Comparison of ENCODE assay signal across 8 cellular contexts in the genomic region with DNA sequence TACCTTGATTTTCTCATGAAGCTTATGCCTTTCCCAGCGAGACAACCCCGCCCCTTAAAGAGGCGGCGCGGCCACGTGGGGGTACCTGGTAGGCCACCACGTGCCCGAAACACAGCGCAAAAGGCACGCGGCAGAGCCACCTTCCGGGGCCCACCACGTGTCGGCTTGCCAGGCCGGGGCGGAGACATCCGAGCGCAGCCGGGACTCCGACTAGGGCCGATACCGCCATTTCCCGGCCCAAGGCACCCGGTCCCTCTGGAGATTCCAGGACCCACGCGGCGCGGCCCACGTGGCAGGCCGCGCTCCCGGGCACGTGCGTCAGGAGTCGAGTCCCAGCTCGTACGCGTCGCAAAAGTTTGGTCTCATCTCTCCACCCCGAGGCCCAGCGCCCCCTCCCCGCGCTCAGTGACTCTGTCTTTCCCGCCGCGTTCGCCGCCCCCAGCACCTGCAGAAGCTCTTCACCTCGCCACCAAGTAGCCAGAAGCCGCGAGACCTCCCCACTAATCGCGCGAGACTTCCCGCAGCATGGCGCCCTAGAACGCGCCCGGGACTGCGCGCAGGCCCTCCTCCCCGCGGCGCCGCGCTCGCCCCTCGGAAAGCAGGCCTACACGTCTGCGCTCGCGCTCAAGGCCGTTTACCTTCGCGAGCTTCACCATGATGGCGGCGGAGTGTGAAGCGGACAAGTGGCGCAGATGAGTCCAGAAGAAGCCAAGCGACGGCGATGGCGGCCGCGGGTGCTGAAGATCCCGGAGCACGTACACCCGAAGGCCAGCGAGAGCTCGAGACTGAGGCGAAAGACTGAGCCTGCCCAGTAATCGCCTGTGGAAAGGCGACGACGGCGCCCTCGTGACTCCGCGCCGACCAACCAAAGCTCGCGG. TPM values are rescaled to one million over a fixed set of nuclear protein-coding genes. Genes with fewer than 3 reads are reported as not detected.
A peak's percentile ranks its signal among the peaks of the same experiment; 100 is the strongest.
DNase-seq lines count a peak whose midpoint lies in the region; ATAC-seq and TF ChIP-seq lines count a peak whose summit lies in the region.

Gene NCL, minus strand, starts transcription at position 787 of the 878 bp plus-strand sequence. Its CDS starts 131 bp downstream, at position 656.

- H3K79me2 ChIP-seq in OCI-LY7 (ENCODE audit: insufficient read depth, low read depth, low read length): peaks cover 64% of the 10 kb centered on the region

- H4K20me1 ChIP-seq in OCI-LY7 (ENCODE audit: insufficient read depth, low read length): peaks cover 37% of the 10 kb centered on the region

- POLR2A ChIA-PET in OCI-LY7 (lab: Charles Lee): interaction anchor here (0.6 to 3.1 kb wide), 26 partner anchors 8 to 749 kb away, joined by 3 to 14 read pairs (median 3); no protein-coding TSS in a partner anchor
- POLR2A ChIA-PET in naive thymus-derived CD4-positive, alpha-beta T cell (lab: Charles Lee): interaction anchor here (0.5 to 8.8 kb wide), 29 partner anchors 11 to 1087 kb away, joined by 3 to 130 read pairs (median 4); partner anchors contain the start of genes COPS7B, PDE6D and PTMA

- H3K4me2 ChIP-seq in OCI-LY7 (ENCODE audit: low read length): peak within 1 kb of the TSS; percentile 98

- H3K9me2 ChIP-seq in OCI-LY7 (ENCODE audit: insufficient read depth, low read length): no peaks in the 10 kb centered on the region

- H3K4me3 ChIP-seq in HUES64 (ENCODE audit: low read length) (peak within 1 kb of the TSS; percentile 97), OCI-LY7 (ENCODE audit: low read depth, low read length, poor library complexity, severe bottlenecking) (peak within 1 kb of the TSS; percentile 94), esophagus (ENCODE audit: low read depth in 1 of 2, low read length in 2 of 2) (peak within 1 kb of the TSS; percentile 74 to 87)
- peak within 1 kb of the TSS; percentile 65 for H3K4me3 ChIP-seq in naive thymus-derived CD4-positive, alpha-beta T cell (ENCODE audit: low read length)

- no TSS peak for BruUV-seq in OCI-LY7 (replicated peaks; lab: Mats Ljungman, UMichigan)

- under 1% methylated on average over 102 of the region's 102 CpGs for WGBS in HUES64
- WGBS in esophagus, 2 donors: 0 to 1% methylated on average over 102 of the region's 102 CpGs

- H3K9ac ChIP-seq in HUES64 (ENCODE audit: low read depth, low read length): peak within 1 kb of the TSS; percentile 100

- H3K27ac ChIP-seq in HUES64 (ENCODE audit: low read depth, low read length): peak within 1 kb of the TSS; percentile 100
- H3K27ac ChIP-seq in OCI-LY7 (ENCODE audit: low read depth, low read length, poor library complexity, severe bottlenecking): peak within 1 kb of the TSS; percentile 88
- H3K27ac ChIP-seq in esophagus (ENCODE audit: low read depth in 2 of 2, low read length in 1 of 2): peak within 1 kb of the TSS; percentile 95 to 99
- H3K27ac ChIP-seq in naive thymus-derived CD4-positive, alpha-beta T cell (ENCODE audit: low read depth, low read length): peak within 1 kb of the TSS; percentile 96

- peaks cover 0 to 3% (median 0%) of the 10 kb centered on the region in 11 donors for H3K9me3 Mint-ChIP-seq in naive thymus-derived CD4-positive, alpha-beta T cell
- H3K9me3 Mint-ChIP-seq in stimulated activated naive B cell treated with anti-CD40 and anti-IgM and Interleukin-4, amounts not matched to agents 10 μg/mL and 1 μg/mL and 100 μg/mL, for 72 hours: no peaks in the 10 kb centered on the region

- H3K36me3 ChIP-seq in HUES64 (ENCODE audit: insufficient read depth, low read length): peaks cover 46% of the 10 kb centered on the region
- peaks cover 53% of the 10 kb centered on the region for H3K36me3 ChIP-seq in OCI-LY7 (ENCODE audit: insufficient read depth, low read length)
- H3K36me3 ChIP-seq in esophagus (ENCODE audit: control insufficient read depth in 2 of 2, insufficient read depth in 2 of 2, low read length in 1 of 2): peaks cover 11 to 13% of the 10 kb centered on the region in 2 donors
- peaks cover 28 to 43% (median 42%) of the 10 kb centered on the region in 3 experiments for H3K36me3 ChIP-seq in naive thymus-derived CD4-positive, alpha-beta T cell (ENCODE audit: control insufficient read depth in 2 of 3, insufficient read depth in 3 of 3, low read length in 3 of 3)

- peaks cover 23 to 40% (median 36%) of the 10 kb centered on the region in 5 donors for H3K36me3 Mint-ChIP-seq in naive thymus-derived CD4-positive, alpha-beta T cell
- H3K36me3 Mint-ChIP-seq in stimulated activated naive B cell treated with anti-CD40 and anti-IgM and Interleukin-4, amounts not matched to agents 10 μg/mL and 1 μg/mL and 100 μg/mL, for 72 hours: peaks cover 42 to 50% of the 10 kb centered on the region in 2 donors

- CTCF ChIA-PET in OCI-LY7 (lab: Charles Lee; ENCODE audit: unreplicated experiment): interaction anchor here (0.7 kb wide), 1 partner anchor 12 kb away, joined by 3 read pairs; no protein-coding TSS in a partner anchor
- CTCF ChIA-PET in naive thymus-derived CD4-positive, alpha-beta T cell (lab: Charles Lee): interaction anchor here (1.2 to 4.2 kb wide), 4 partner anchors 11 to 137 kb away, joined by 3 to 20 read pairs (median 12); no protein-coding TSS in a partner anchor

- DNase-seq in D341Med (ENCODE audit: low spot score): peak; percentile 96
- DNase-seq in OCI-LY7 (ENCODE audit: low spot score): peak; percentile 92
- DNase-seq in activated T-cell treated with anti-CD3 and anti-CD28 coated beads for 4 hours: peak; percentile 87
- peak; percentile 75 to 96 (median 91) for DNase-seq in naive thymus-derived CD4-positive, alpha-beta T cell
- peak; percentile 96 for DNase-seq in stimulated activated naive B cell treated with anti-CD40 and anti-IgM and Interleukin-4, amounts not matched to agents 10 μg/mL and 1 μg/mL and 100 μg/mL, for 72 hours

- peak within 1 kb of the TSS; percentile 90 to 99 (median 95) for H3K4me3 Mint-ChIP-seq in naive thymus-derived CD4-positive, alpha-beta T cell
- peak within 1 kb of the TSS; percentile 92 to 99 for H3K4me3 Mint-ChIP-seq in stimulated activated naive B cell treated with anti-CD40 and anti-IgM and Interleukin-4, amounts not matched to agents 10 μg/mL and 1 μg/mL and 100 μg/mL, for 72 hours

- H3K9me3 ChIP-seq in HUES64 (ENCODE audit: insufficient read depth, low read depth, low read length) (no peaks in the 10 kb centered on the region), OCI-LY7 (ENCODE audit: low read length) (no peaks in the 10 kb centered on the region), esophagus (ENCODE audit: control insufficient read depth in 2 of 2, insufficient read depth in 1 of 2, low read depth in 1 of 2, low read length in 1 of 2) (no peaks in the 10 kb centered on the region)
- H3K9me3 ChIP-seq in naive thymus-derived CD4-positive, alpha-beta T cell (ENCODE audit: control insufficient read depth in 2 of 3, low read length in 3 of 3): no peaks in the 10 kb centered on the region

- H3K27me3 Mint-ChIP-seq in naive thymus-derived CD4-positive, alpha-beta T cell: no peaks in the 10 kb centered on the region
- peaks cover 0 to 3% of the 10 kb centered on the region in 2 donors for H3K27me3 Mint-ChIP-seq in stimulated activated naive B cell treated with anti-CD40 and anti-IgM and Interleukin-4, amounts not matched to agents 10 μg/mL and 1 μg/mL and 100 μg/mL, for 72 hours

- H3K27ac Mint-ChIP-seq in naive thymus-derived CD4-positive, alpha-beta T cell: peak within 1 kb of the TSS; percentile 96 to 100 (median 100)
- peak within 1 kb of the TSS; percentile 99 for H3K27ac Mint-ChIP-seq in stimulated activated naive B cell treated with anti-CD40 and anti-IgM and Interleukin-4, amounts not matched to agents 10 μg/mL and 1 μg/mL and 100 μg/mL, for 72 hours

- ATAC-seq in GM21447 (IDR thresholded peaks at IDR 0.05; ENCODE audit: unreplicated experiment): peak; percentile 84
- peak; percentile 73 for ATAC-seq in naive thymus-derived CD4-positive, alpha-beta T cell
- ATAC-seq in stimulated activated naive B cell treated with anti-CD40 and anti-IgM and Interleukin-4, amounts not matched to agents 10 μg/mL and 1 μg/mL and 100 μg/mL, for 72 hours (replicated peaks): peak; percentile 91 to 92

- peak within 1 kb of the TSS; percentile 39 for H2AFZ ChIP-seq in OCI-LY7 (ENCODE audit: low read length)

- H3K27me3 ChIP-seq in HUES64 (ENCODE audit: insufficient read depth, low read length) (no peaks in the 10 kb centered on the region), esophagus (ENCODE audit: control insufficient read depth in 1 of 2, insufficient read depth in 2 of 2, low read length in 2 of 2) (no peaks in the 10 kb centered on the region)
- H3K27me3 ChIP-seq in naive thymus-derived CD4-positive, alpha-beta T cell (ENCODE audit: control insufficient read depth in 2 of 2, insufficient read depth in 2 of 2, low read length in 2 of 2): no peaks in the 10 kb centered on the region

- intact Hi-C loops in OCI-LY7 (cut with micrococcal nuclease; ENCODE audit: unreplicated experiment): loop anchor here (1.0 to 10.0 kb wide), 4 partner anchors 50 to 251 kb away; no protein-coding TSS in a partner anchor
- intact Hi-C loops in naive thymus-derived CD4-positive, alpha-beta T cell (cut with micrococcal nuclease): loop anchor here (1.0 to 5.0 kb wide), 15 partner anchors 12 to 1788 kb away; partner anchors contain the start of genes PDE6D (in 2 of the 2), PSMD1 (in 2 of the 2), ATG16L1 (in 1 of the 2) and EIF4E2 (in 1 of the 2)

- H3K4me1 Mint-ChIP-seq in naive thymus-derived CD4-positive, alpha-beta T cell: peaks cover 39 to 65% (median 44%) of the 10 kb centered on the region in 7 donors
- peaks cover 28 to 47% of the 10 kb centered on the region in 2 donors for H3K4me1 Mint-ChIP-seq in stimulated activated naive B cell treated with anti-CD40 and anti-IgM and Interleukin-4, amounts not matched to agents 10 μg/mL and 1 μg/mL and 100 μg/mL, for 72 hours

- H3K4me1 ChIP-seq in HUES64 (ENCODE audit: insufficient read depth, low read length) (peaks cover 14% of the 10 kb centered on the region; the same call in 1 of the 2 replicates), OCI-LY7 (ENCODE audit: insufficient read depth, low read length, poor library complexity, severe bottlenecking) (peaks cover 28% of the 10 kb centered on the region), esophagus (ENCODE audit: control insufficient read depth in 2 of 2, insufficient read depth in 2 of 2, low read length in 1 of 2) (peaks cover 3 to 10% of the 10 kb centered on the region in 2 donors)
- peaks cover 26 to 28% of the 10 kb centered on the region in 2 donors for H3K4me1 ChIP-seq in naive thymus-derived CD4-positive, alpha-beta T cell (ENCODE audit: control insufficient read depth in 2 of 2, insufficient read depth in 2 of 2, low read length in 2 of 2)

- TF ChIP-seq CTCF in OCI-LY7 (conservative IDR thresholded peaks at IDR 0.05; ENCODE audit: low read length): no peak

RNA-seq across cellular contexts. Expression of gene NCL, which starts in this region (rescaled TPM):
- polyA plus RNA-seq in HUES64 (2013, experiment 1 of 2): 783 TPM
- polyA plus RNA-seq in HUES64 (2013, experiment 2 of 2): 832 TPM
- total RNA-seq in OCI-LY7 (2014; rRNA removed; shearing (Covaris generic)): 255 and 413 TPM in 2 replicates
- 895 and 1,007 TPM in 2 replicates for total RNA-seq in OCI-LY7 (2022)
- polyA plus RNA-seq in esophagus: 100 to 1,000 TPM in 1 of 2 donors, 10 to 100 TPM in 1; 84.4 to 282 TPM
- 100 to 1,000 TPM; 411 to 647 (median 426) TPM for total RNA-seq in naive thymus-derived CD4-positive, alpha-beta T cell
- polyA plus RNA-seq in naive thymus-derived CD4-positive, alpha-beta T cell: 100 to 1,000 TPM; 470 to 662 TPM

Comparison
In these comparisons a context has a peak if more than half of its experiments do, and no peak if none do; other contexts are left out.
1. Peak in every context shown above with its lines: DNase-seq, ATAC-seq, H3K4me3 ChIP-seq and H3K27ac ChIP-seq.